In the genomic region with DNA sequence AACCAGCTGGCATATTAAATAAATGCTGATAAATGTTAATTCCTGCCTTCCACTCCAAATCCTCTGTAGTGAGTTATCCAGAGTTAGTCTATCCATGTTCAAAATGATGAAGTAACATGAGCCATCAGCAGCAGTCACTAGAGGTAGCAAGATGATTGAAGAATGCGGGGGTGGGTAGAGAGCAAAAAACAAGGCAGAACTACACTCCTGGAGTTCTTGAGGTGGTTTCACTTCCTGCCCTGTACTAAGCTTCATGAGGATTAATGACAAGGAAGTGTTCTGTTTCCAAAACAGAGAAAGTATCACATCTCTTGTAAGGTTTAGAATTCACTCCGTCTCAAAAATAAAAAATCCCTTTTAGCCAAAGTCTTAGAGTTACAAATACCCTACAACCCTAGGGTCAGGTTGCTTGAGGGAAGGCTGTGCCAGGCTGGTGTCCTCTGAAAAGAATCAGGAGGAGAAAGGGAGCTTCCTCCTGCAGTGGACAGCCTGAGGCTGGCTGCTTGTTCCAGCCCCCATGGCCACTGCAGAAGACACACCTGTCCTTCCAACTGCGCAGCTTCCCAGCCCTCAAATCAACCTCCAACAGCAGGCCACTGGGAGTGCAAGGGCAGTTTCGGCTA, we compare ENCODE assay signal across 10 cellular contexts.
DNase-seq lines count a peak whose midpoint lies in the region; ATAC-seq lines count a peak whose summit lies in the region.
"Had no signal": no experiment of that assay in that cellular context is flagged by ENCODE, and none has a peak within 500 bp of the region (broad histone marks: within the 10 kb centered on the region; RNA-seq: fewer than 3 reads in every experiment).

No MANE protein-coding gene starts in this region.

- ATAC-seq in activated CD4-positive, CD25-positive, alpha-beta regulatory T cell treated with anti-CD3 and anti-CD28 coated beads, Interleukin-2, amount 50 U/mL, for 24 hours, result peak; percentile 41 to 56
- peak; percentile 61 for ATAC-seq in HG03045 (IDR thresholded peaks at IDR 0.05; ENCODE audit: unreplicated experiment)
- ATAC-seq: HCT116, left lobe of liver had no signal

- no peak for DNase-seq in activated CD4-positive, CD25-positive, alpha-beta regulatory T cell (lab: John Stamatoyannopoulos, UW)
- DNase-seq in SKM-1 treated with dmso at 0.1 percent for 144 hours (lab: John Stamatoyannopoulos, UW; ENCODE audit: unreplicated experiment) (peak; percentile 24), pons (ENCODE audit: low spot score) (peak; percentile 67), NCI-H2107 treated with DMSO at 0.1 percent for 48 hours (lab: John Stamatoyannopoulos, UW; ENCODE audit: unreplicated experiment) (no peak), ureter (ENCODE audit: low spot score) (no peak)
- DNase-seq in stimulated activated naive CD4-positive, alpha-beta T cell treated with Interleukin-2 at 50 U/mL for 16 hours (lab: John Stamatoyannopoulos, UW), result no peak

Comparison
In these comparisons a context has a peak if more than half of its experiments do, and no peak if none do; other contexts are left out.
1. DNase-seq: peak in SKM-1 treated with dmso at 0.1 percent for 144 hours (single experiment) and pons (single experiment); none in activated CD4-positive, CD25-positive, alpha-beta regulatory T cell (0 of 4), stimulated activated naive CD4-positive, alpha-beta T cell treated with Interleukin-2 at 50 U/mL for 16 hours (single experiment), NCI-H2107 treated with DMSO at 0.1 percent for 48 hours (single experiment) and ureter (single experiment).